ENCODE assay signal across 17 cellular contexts in the genomic region with DNA sequence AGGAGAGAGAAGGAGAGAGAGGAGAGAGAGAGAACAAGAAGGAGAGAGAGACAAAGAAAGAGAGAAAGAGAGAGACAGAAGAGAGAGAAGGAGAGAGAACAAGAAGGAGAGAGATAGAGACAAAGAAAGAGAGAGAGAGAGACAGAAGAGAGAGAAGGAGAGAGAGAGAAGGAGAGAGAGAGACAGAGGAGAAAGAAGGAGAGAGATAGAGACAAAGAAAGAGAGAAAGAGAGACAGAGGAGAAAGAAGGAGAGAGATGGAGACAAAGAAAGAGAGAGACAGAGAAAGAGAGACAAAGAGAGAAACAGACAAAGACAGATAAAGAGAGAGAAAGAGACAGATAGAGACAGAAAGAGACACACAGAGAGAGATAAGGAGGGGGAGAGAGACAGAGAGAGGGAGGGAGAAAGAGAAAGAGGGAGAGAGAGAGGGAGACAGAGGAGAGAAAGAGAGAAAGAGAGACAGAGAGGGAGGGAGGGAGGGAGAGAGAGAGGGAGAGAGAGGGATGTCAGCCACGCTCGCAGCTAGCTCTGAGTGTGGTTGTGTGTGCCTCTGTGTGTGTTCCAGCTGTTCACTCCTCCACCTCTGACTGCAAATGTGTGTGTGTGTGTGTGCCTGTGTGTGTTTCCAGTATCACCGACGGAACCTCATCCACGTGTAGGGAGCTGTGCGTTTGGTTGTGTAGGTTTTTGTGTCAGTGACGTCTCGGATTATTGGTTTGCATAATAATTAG.
"Had no signal": no experiment of that assay in that cellular context is flagged by ENCODE, and none has a peak within 500 bp of the region (broad histone marks: within the 10 kb centered on the region; RNA-seq: fewer than 3 reads in every experiment).

No MANE protein-coding gene starts in this region.

- H3K27ac Mint-ChIP-seq: activated naive CD8-positive, alpha-beta T cell; dendritic cell treated with granulocyte-macrophage colony-stimulating factor and Interleukin-4, amounts not matched to agents 40 ng/mL and 50 ng/mL, for 4 days; natural killer cell treated with Interleukin-12 subunit alpha and Interleukin-12 subunit beta and Interleukin-15 and Interleukin-18, amount 100 ng/mL, for 72 hours; stimulated activated memory B cell treated with anti-CD40 and anti-IgM and Interleukin-4, amounts not matched to agents 10 μg/mL and 1 μg/mL and 100 μg/mL, for 72 hours had no signal

- DNase-seq: activated gamma-delta T cell; effector memory CD4-positive, alpha-beta T cell; left cardiac atrium; mesenchymal stem cell; occipital lobe; posterior cingulate gyrus; retina; spleen; stimulated activated CD4-positive, alpha-beta T cell treated with anti-CD3 and anti-CD28 coated beads, Interleukin-4, amount 100 ng/mL, for 4 hours; T1000 had no signal

- H3K27me3 ChIP-seq: upper lobe of right lung had no signal

- H3K36me3 ChIP-seq: cardiac muscle cell, spleen, upper lobe of right lung had no signal

- H3K36me3 Mint-ChIP-seq: activated naive CD8-positive, alpha-beta T cell; natural killer cell treated with Interleukin-12 subunit alpha and Interleukin-12 subunit beta and Interleukin-15 and Interleukin-18, amount 100 ng/mL, for 72 hours; stimulated activated memory B cell treated with anti-CD40 and anti-IgM and Interleukin-4, amounts not matched to agents 10 μg/mL and 1 μg/mL and 100 μg/mL, for 72 hours had no signal

- H3K4me1 ChIP-seq: spleen, upper lobe of right lung had no signal

- H3K9me3 Mint-ChIP-seq: dendritic cell treated with granulocyte-macrophage colony-stimulating factor and Interleukin-4, amounts not matched to agents 40 ng/mL and 50 ng/mL, for 4 days; natural killer cell treated with Interleukin-12 subunit alpha and Interleukin-12 subunit beta and Interleukin-15 and Interleukin-18, amount 100 ng/mL, for 72 hours had no signal

- H3K4me3 ChIP-seq: cardiac muscle cell, spleen, upper lobe of right lung had no signal

- H3K4me1 Mint-ChIP-seq: stimulated activated memory B cell treated with anti-CD40 and anti-IgM and Interleukin-4, amounts not matched to agents 10 μg/mL and 1 μg/mL and 100 μg/mL, for 72 hours had no signal

- H3K4me3 Mint-ChIP-seq: activated naive CD8-positive, alpha-beta T cell; dendritic cell treated with granulocyte-macrophage colony-stimulating factor and Interleukin-4, amounts not matched to agents 40 ng/mL and 50 ng/mL, for 4 days; natural killer cell treated with Interleukin-12 subunit alpha and Interleukin-12 subunit beta and Interleukin-15 and Interleukin-18, amount 100 ng/mL, for 72 hours; stimulated activated memory B cell treated with anti-CD40 and anti-IgM and Interleukin-4, amounts not matched to agents 10 μg/mL and 1 μg/mL and 100 μg/mL, for 72 hours had no signal

- H3K27ac ChIP-seq: cardiac muscle cell, spleen, upper lobe of right lung had no signal

- ATAC-seq: activated CD4-positive, CD25-positive, alpha-beta regulatory T cell treated with anti-CD3 and anti-CD28 coated beads, Interleukin-2, amount 50 U/mL, for 24 hours; left cardiac atrium; natural killer cell treated with Interleukin-12 subunit alpha and Interleukin-12 subunit beta and Interleukin-15 and Interleukin-18, amount 100 ng/mL, for 72 hours; stimulated activated memory B cell treated with anti-CD40 and anti-IgM and Interleukin-4, amounts not matched to agents 10 μg/mL and 1 μg/mL and 100 μg/mL, for 72 hours; upper lobe of right lung had no signal

- H3K9me3 ChIP-seq: upper lobe of right lung had no signal
